16 cellular contexts compared by ENCODE assay signal in the genomic region with DNA sequence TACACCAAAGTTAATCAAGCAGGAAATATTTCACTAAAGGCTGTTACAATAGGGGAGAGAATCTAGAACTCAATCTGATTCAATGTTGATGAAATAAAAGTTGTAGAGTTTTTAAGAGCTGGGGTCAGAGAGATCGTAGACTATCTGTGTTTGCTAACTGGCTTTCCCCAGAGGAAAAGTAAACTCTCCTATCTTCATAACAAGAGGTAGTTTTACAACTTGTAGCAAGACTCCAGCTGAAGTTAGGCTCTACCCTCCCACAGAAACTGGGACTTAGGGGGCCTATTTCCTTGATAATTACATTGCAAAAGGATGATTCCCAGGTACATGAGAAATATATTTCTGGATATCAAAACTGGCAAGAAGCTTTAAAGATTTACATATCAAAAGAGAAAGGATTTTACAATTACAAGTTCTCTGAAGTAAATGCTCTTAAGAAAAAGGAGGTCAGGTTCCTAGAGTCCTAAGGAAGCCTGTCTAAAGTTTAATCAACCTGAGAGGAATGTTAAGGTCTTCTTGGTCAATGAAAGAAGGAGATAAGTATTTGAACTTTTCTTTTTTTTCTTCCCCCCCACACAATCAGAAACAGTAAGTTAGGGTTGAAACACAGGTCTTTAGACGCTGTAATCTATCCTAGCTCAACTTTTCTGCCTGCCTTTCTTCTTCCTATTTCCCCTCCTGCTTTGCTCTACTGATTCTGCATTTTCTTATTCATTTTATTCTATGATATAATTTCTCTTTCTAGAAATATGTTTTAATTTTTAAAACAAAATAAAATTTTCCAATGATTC.
A peak's percentile ranks its signal among the peaks of the same experiment; 100 is the strongest.
DNase-seq lines count a peak whose midpoint lies in the region; ATAC-seq and TF ChIP-seq lines count a peak whose summit lies in the region.
"Had no signal": no experiment of that assay in that cellular context is flagged by ENCODE, and none has a peak within 500 bp of the region (broad histone marks: within the 10 kb centered on the region; RNA-seq: fewer than 3 reads in every experiment).

No MANE protein-coding gene starts in this region.

- H2AFZ ChIP-seq in GM23338 (no peak overlapping the region), neuronal stem cell (ENCODE audit: low read length) (peak overlapping the region; percentile 35)
- H2AFZ ChIP-seq: GM23248 had no signal

- no peak overlapping the region for H2BK12ac ChIP-seq in neuronal stem cell (ENCODE audit: low read length)

- H3K4me1 Mint-ChIP-seq in GM23338, result peaks cover 9% of the 10 kb centered on the region; the same call in 2 of the 3 replicates
- H3K4me1 Mint-ChIP-seq: CD8-positive, alpha-beta memory T cell had no signal

- no peaks in the 10 kb centered on the region for H3K36me3 Mint-ChIP-seq in GM23338 (ENCODE audit: low read depth)
- H3K36me3 Mint-ChIP-seq: CD8-positive, alpha-beta memory T cell had no signal

- H4K91ac ChIP-seq in neuronal stem cell (ENCODE audit: low read depth, low read length, poor library complexity), result no peak overlapping the region

- no peak overlapping the region for H2BK120ac ChIP-seq in neuronal stem cell (ENCODE audit: low read depth, low read length)

- no peak overlapping the region for H3K4ac ChIP-seq in neuronal stem cell (ENCODE audit: low read length)

- intact Hi-C loops in body of pancreas (cut with DNase I), result no loop called here
- intact Hi-C loops in left colon (cut with DNase I, micrococcal nuclease), result no loop called here

- H3K79me2 ChIP-seq in GM23338 (replicated peaks; ENCODE audit: insufficient read depth), result no peaks in the 10 kb centered on the region

- no peak overlapping the region for H2BK5ac ChIP-seq in neuronal stem cell (ENCODE audit: low read length)

- 25 to 37% methylated on average over 2 of the region's 2 CpGs for WGBS in body of pancreas, 2 donors
- no CpG with 5 or more reads among the region's 2 CpGs for WGBS in neuronal stem cell (ENCODE audit: extremely low coverage in 2 of 2, insufficient read length in 2 of 2, insufficient replicate concordance in 1 of 2), 2 donors

- no peak overlapping the region for H4K8ac ChIP-seq in neuronal stem cell (ENCODE audit: low read depth, low read length)

- H3K4me3 Mint-ChIP-seq in GM23338, result no peak overlapping the region
- H3K4me3 Mint-ChIP-seq: CD8-positive, alpha-beta memory T cell had no signal

- H3K9ac ChIP-seq in neuronal stem cell (ENCODE audit: low read depth, low read length, poor library complexity), result no peak overlapping the region
- H3K9ac ChIP-seq: BLaER1, GM23248 had no signal

- H3K18ac ChIP-seq in neuronal stem cell (ENCODE audit: low read length), result no peak overlapping the region

- no peaks in the 10 kb centered on the region for H3K27me3 ChIP-seq in GM23338 (ENCODE audit: insufficient read depth)
- no peaks in the 10 kb centered on the region for H3K27me3 ChIP-seq in body of pancreas
- no peaks in the 10 kb centered on the region for H3K27me3 ChIP-seq in neuronal stem cell (ENCODE audit: control insufficient read depth in 3 of 3, insufficient read depth in 3 of 3, low read depth in 1 of 3, low read length in 3 of 3)
- H3K27me3 ChIP-seq: BLaER1 had no signal

- H3K4me2 ChIP-seq in GM23338 (no peak overlapping the region), neuronal stem cell (ENCODE audit: insufficient read depth, low read length, poor library complexity, severe bottlenecking) (no peak overlapping the region)
- H3K4me2 ChIP-seq: BLaER1 had no signal

- no peaks in the 10 kb centered on the region for H3K36me3 ChIP-seq in GM23338 (ENCODE audit: insufficient read depth)
- no peaks in the 10 kb centered on the region for H3K36me3 ChIP-seq in body of pancreas (replicated peaks in 1 of 2; ENCODE audit: insufficient read depth in 1 of 2, low read depth in 2 of 2)
- H3K36me3 ChIP-seq in neuronal stem cell (replicated peaks in 1 of 2; ENCODE audit: control insufficient read depth in 2 of 2, insufficient read depth in 2 of 2, low read length in 2 of 2), result no peaks in the 10 kb centered on the region
- H3K36me3 ChIP-seq: BLaER1, HAP-1 had no signal

- ATAC-seq in GM23338, result no peak
- ATAC-seq in body of pancreas, result peak; percentile 59
- ATAC-seq in left colon, result peak; percentile 84
- no peak for ATAC-seq in HG03521 (IDR thresholded peaks at IDR 0.05; ENCODE audit: unreplicated experiment)

- no peaks in the 10 kb centered on the region for H3K79me1 ChIP-seq in neuronal stem cell (ENCODE audit: low read depth, low read length)

- TF ChIP-seq POLR2A in body of pancreas (IDR thresholded peaks at IDR 0.05), result no peak

- H3K9me3 Mint-ChIP-seq in GM23338, result no peaks in the 10 kb centered on the region

- no peak overlapping the region for H2AK5ac ChIP-seq in neuronal stem cell (ENCODE audit: low read depth, low read length)

- no peak overlapping the region for H3K14ac ChIP-seq in neuronal stem cell (ENCODE audit: low read length)

- H3F3A ChIP-seq in GM23338 (replicated peaks; ENCODE audit: low read depth), result no peaks in the 10 kb centered on the region

- H3K27me3 Mint-ChIP-seq in GM23338 (ENCODE audit: insufficient read depth, low read depth, poor library complexity), result peaks cover 3% of the 10 kb centered on the region
- H3K27me3 Mint-ChIP-seq: CD8-positive, alpha-beta memory T cell had no signal

- H3K4me1 ChIP-seq in GM23338 (ENCODE audit: insufficient read depth), result peaks cover 4% of the 10 kb centered on the region; the same call in 1 of the 2 replicates
- H3K4me1 ChIP-seq in body of pancreas, result no peaks in the 10 kb centered on the region
- no peaks in the 10 kb centered on the region for H3K4me1 ChIP-seq in neuronal stem cell (ENCODE audit: control insufficient read depth in 2 of 2, insufficient read depth in 1 of 2, low read depth in 1 of 2, low read length in 2 of 2)
- H3K4me1 ChIP-seq: BLaER1, Caco-2, HAP-1 had no signal

- DNase-seq in GM23338 (ENCODE audit: low spot score), result peak; percentile 3
- DNase-seq in body of pancreas, result no peak
- no peak for DNase-seq in left colon
- DNase-seq in neuronal stem cell (ENCODE audit: low spot score), result no peak
- DNase-seq in DMS53 treated with DMSO at 0.1 percent for 48 hours (lab: John Stamatoyannopoulos, UW; ENCODE audit: unreplicated experiment), result no peak
- DNase-seq in NCI-H82 treated with DMSO at 0.1 percent for 48 hours (lab: John Stamatoyannopoulos, UW; ENCODE audit: unreplicated experiment), result no peak
- DNase-seq in iPS-NIHi7 (ENCODE audit: extremely low spot score), result no peak
- DNase-seq: 8988T; AML-193; CD8-positive, alpha-beta memory T cell; DMS53; GM23248 had no signal

- no peak overlapping the region for H3K23ac ChIP-seq in neuronal stem cell (ENCODE audit: low read depth, low read length, poor library complexity)

- H3K9me3 ChIP-seq in body of pancreas (no peaks in the 10 kb centered on the region), neuronal stem cell (replicated peaks in 1 of 2; ENCODE audit: control insufficient read depth in 2 of 2, insufficient read depth in 1 of 2, low read depth in 1 of 2, low read length in 2 of 2) (no peaks in the 10 kb centered on the region)
- H3K9me3 ChIP-seq: BLaER1, Caco-2, HAP-1 had no signal

- no peak overlapping the region for H2BK15ac ChIP-seq in neuronal stem cell (ENCODE audit: low read length)

- H3K4me3 ChIP-seq in GM23338, result no peak overlapping the region
- no peak overlapping the region for H3K4me3 ChIP-seq in body of pancreas
- H3K4me3 ChIP-seq in neuronal stem cell (ENCODE audit: low read length in 2 of 2), result no peak overlapping the region
- H3K4me3 ChIP-seq: BLaER1, GM23248, HAP-1 had no signal

- no peaks in the 10 kb centered on the region for H4K20me1 ChIP-seq in GM23338 (replicated peaks; ENCODE audit: insufficient read depth)
- H4K20me1 ChIP-seq: BLaER1 had no signal

- H3K27ac ChIP-seq in GM23338 (ENCODE audit: low read depth) (no peak overlapping the region), body of pancreas (peak overlapping the region in 3 of 4 donors; percentile 19 to 68 (median 61)), neuronal stem cell (replicated peaks; ENCODE audit: low read length) (no peak overlapping the region)
- H3K27ac ChIP-seq: BLaER1, GM23248 had no signal

- H3K9me2 ChIP-seq in GM23338 (ENCODE audit: insufficient read depth), result no peaks in the 10 kb centered on the region

- H3K27ac Mint-ChIP-seq in GM23338, result no peak overlapping the region
- H3K27ac Mint-ChIP-seq: CD8-positive, alpha-beta memory T cell had no signal

- TF ChIP-seq CTCF in GM23338 (conservative IDR thresholded peaks at IDR 0.05; ENCODE audit: low read depth in 2 of 2) (no peak), body of pancreas (IDR thresholded peaks at IDR 0.05) (no peak)

TF ChIP-seq in GM23338, 12 proteins besides CTCF, POLR2A, EP300 and RAD21 (continues in another document):
- TF ChIP-seq STAT1 (IDR thresholded peaks at IDR 0.05; ENCODE audit: unreplicated experiment) (no peak), CREB1 (CRISPR knock-in tag; IDR thresholded peaks at IDR 0.05; ENCODE audit: low read depth) (no peak), POLR2AphosphoS5 (IDR thresholded peaks at IDR 0.05; ENCODE audit: low read depth) (no peak), EZH2 (IDR thresholded peaks at IDR 0.05; ENCODE audit: low read depth, unreplicated experiment) (no peak)
- TF ChIP-seq, protein P1, sequence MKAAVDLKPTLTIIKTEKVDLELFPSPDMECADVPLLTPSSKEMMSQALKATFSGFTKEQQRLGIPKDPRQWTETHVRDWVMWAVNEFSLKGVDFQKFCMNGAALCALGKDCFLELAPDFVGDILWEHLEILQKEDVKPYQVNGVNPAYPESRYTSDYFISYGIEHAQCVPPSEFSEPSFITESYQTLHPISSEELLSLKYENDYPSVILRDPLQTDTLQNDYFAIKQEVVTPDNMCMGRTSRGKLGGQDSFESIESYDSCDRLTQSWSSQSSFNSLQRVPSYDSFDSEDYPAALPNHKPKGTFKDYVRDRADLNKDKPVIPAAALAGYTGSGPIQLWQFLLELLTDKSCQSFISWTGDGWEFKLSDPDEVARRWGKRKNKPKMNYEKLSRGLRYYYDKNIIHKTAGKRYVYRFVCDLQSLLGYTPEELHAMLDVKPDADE (IDR thresholded peaks at IDR 0.05), result no peak

Comparison
In these comparisons a context has a peak if more than half of its experiments do, and no peak if none do; other contexts are left out.
1. ATAC-seq: peak in body of pancreas (single experiment) and left colon (single experiment); none in GM23338 (single experiment) and HG03521 (single experiment).
2. H3K27ac ChIP-seq: peak in body of pancreas (3 of 4); none in GM23338 (single experiment) and neuronal stem cell (single experiment).